8 cellular contexts compared by ENCODE assay signal in the genomic region with DNA sequence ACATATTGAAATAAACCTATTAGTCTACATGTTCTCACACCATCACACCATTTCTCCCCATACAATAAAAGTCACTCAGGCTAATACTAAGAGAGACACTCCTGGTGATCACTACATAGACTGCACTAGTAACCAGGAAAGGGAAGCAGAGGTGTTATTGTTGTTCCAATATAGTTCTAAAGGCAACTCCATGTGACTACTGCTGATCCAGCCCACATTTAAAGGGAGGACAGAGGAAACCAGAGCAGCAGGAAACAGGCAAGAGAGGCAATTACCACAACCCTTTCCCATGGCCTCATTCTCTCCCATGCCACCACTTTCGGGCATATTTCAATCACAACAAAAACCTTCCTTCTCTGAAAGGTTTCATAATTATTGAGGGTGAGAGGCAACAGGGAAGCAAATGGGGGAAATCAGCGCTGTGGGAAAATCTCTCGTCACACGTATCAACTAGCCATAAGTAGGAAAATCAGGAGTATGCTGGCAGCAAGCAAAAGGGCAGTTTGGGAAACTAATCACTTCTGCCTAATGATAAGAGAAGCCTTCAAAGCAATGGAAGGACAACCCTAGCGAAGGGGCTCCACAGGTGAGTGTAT. TPM values are rescaled to one million over a fixed set of nuclear protein-coding genes. Genes with fewer than 3 reads are reported as not detected.
DNase-seq lines count a peak whose midpoint lies in the region; ATAC-seq and TF ChIP-seq lines count a peak whose summit lies in the region.

No MANE protein-coding gene starts in this region.

- H3K4me3 ChIP-seq in LNCaP clone FGC (ENCODE audit: low read depth, low read length) (peak overlapping the region; percentile 98), body of pancreas (no peak overlapping the region), mucosa of rectum (ENCODE audit: low read length in 2 of 2) (peak overlapping the region; percentile 53 to 91)

- 24 to 36% methylated on average over 5 of the region's 5 CpGs for WGBS in body of pancreas, 2 donors

- intact Hi-C loops in body of pancreas (cut with DNase I) = no loop called here

- H3K27ac ChIP-seq in body of pancreas (peak overlapping the region in 1 of 4 donors; percentile 98), mucosa of rectum (ENCODE audit: low read depth in 2 of 2, low read length in 2 of 2) (peak overlapping the region; percentile 67 to 70)

- TF ChIP-seq POLR2A in body of pancreas (IDR thresholded peaks at IDR 0.05) = peak in 2 of 3 donors; percentile 16 to 18

- H3K9me3 ChIP-seq in body of pancreas = no peaks in the 10 kb centered on the region
- no peaks in the 10 kb centered on the region for H3K9me3 ChIP-seq in mucosa of rectum (ENCODE audit: control insufficient read depth in 2 of 2, low read length in 2 of 2)

- H3K4me1 ChIP-seq in body of pancreas = peaks cover 28% of the 10 kb centered on the region
- peaks cover 17 to 18% of the 10 kb centered on the region in 2 donors for H3K4me1 ChIP-seq in mucosa of rectum (ENCODE audit: control insufficient read depth in 2 of 2, insufficient read depth in 2 of 2, low read length in 2 of 2)

- DNase-seq in Caki2 (ENCODE audit: low read depth) (peak; percentile 51), LNCaP clone FGC (ENCODE audit: low read depth) (no peak), body of pancreas (peak in 2 of 4 donors; percentile 9 to 17), LoVo (ENCODE audit: low spot score) (no peak), NCI-H1694 (lab: John Stamatoyannopoulos, UW) (no peak), occipital lobe (lab: John Stamatoyannopoulos, UW) (no peak)

- H3K36me3 ChIP-seq in body of pancreas (replicated peaks in 1 of 2; ENCODE audit: insufficient read depth in 1 of 2, low read depth in 2 of 2) (no peaks in the 10 kb centered on the region), mucosa of rectum (ENCODE audit: control insufficient read depth in 2 of 2, insufficient read depth in 2 of 2, low read length in 2 of 2) (no peaks in the 10 kb centered on the region)

- no peaks in the 10 kb centered on the region for H3K27me3 ChIP-seq in body of pancreas
- H3K27me3 ChIP-seq in mucosa of rectum (ENCODE audit: control insufficient read depth in 2 of 2, insufficient read depth in 2 of 2, low read length in 2 of 2) = no peaks in the 10 kb centered on the region

- peak overlapping the region; percentile 67 to 68 for H3K9ac ChIP-seq in mucosa of rectum (ENCODE audit: low read depth in 1 of 2, low read length in 2 of 2)

- in situ Hi-C loops in Caki2 (cut with HindIII; ENCODE audit: low pct_unique_long_range_greater_than_20kb, low sequenced_read_pairs) = no loop called here

- ATAC-seq in body of pancreas (no peak), GM21825 (IDR thresholded peaks at IDR 0.05; ENCODE audit: unreplicated experiment) (no peak)

- TF ChIP-seq CTCF in LNCaP clone FGC (IDR thresholded peaks at IDR 0.05; ENCODE audit: control insufficient read depth, extremely low read depth, insufficient read depth) = no peak
- TF ChIP-seq CTCF in body of pancreas (IDR thresholded peaks at IDR 0.05) = no peak

RNA-seq across cellular contexts. Expression of gene UBAP2, which starts 1.8 kb away (rescaled TPM):
- total RNA-seq in Caki2 (2014; rRNA removed; shearing (Covaris generic); ENCODE audit: low replicate concordance) = 22.2 and 31.0 TPM in 2 replicates
- 10 to 100 TPM; 14.2 to 15.3 TPM for total RNA-seq in body of pancreas
- total RNA-seq in occipital lobe = 68.2 TPM

Comparison
In these comparisons a context has a peak if more than half of its experiments do, and no peak if none do; other contexts are left out.
1. H3K4me3 ChIP-seq: peak in LNCaP clone FGC (single experiment) and mucosa of rectum (2 of 2); none in body of pancreas (0 of 2).